ENCODE assay signal across 18 cellular contexts in genomic region chr21:30251781-30252180, GRCh38. TPM values are rescaled to one million over a fixed set of nuclear protein-coding genes. Genes with fewer than 3 reads are reported as not detected.
DNase-seq lines count a peak whose midpoint lies in the region; ATAC-seq and TF ChIP-seq lines count a peak whose summit lies in the region.
"Had no signal": no experiment of that assay in that cellular context is flagged by ENCODE, and none has a peak within 500 bp of the region (broad histone marks: within the 10 kb centered on the region; RNA-seq: fewer than 3 reads in every experiment).

No MANE protein-coding gene starts in this region.

- ATAC-seq in GM21390 (IDR thresholded peaks at IDR 0.05; ENCODE audit: unreplicated experiment): no peak

- H3K9me3 Mint-ChIP-seq in MCF 10A (ENCODE audit: unreplicated experiment) (no peaks in the 10 kb centered on the region), progenitor cell of endocrine pancreas (ENCODE audit: low read depth) (no peaks in the 10 kb centered on the region)

- TF ChIP-seq CTCF in MCF 10A (IDR thresholded peaks at IDR 0.05; ENCODE audit: unreplicated experiment): no peak
- TF ChIP-seq CTCF in breast epithelium (IDR thresholded peaks at IDR 0.05): no peak
- TF ChIP-seq CTCF in epithelial cell of esophagus (IDR thresholded peaks at IDR 0.05; ENCODE audit: insufficient read depth, low read depth, low read length, missing control alignments): no peak
- no peak for TF ChIP-seq CTCF in progenitor cell of endocrine pancreas (IDR thresholded peaks at IDR 0.05; ENCODE audit: unreplicated experiment)

- TF ChIP-seq POLR2A in breast epithelium (IDR thresholded peaks at IDR 0.05) (no peak), erythroblast (IDR thresholded peaks at IDR 0.05; ENCODE audit: low read length) (no peak)

- no peaks in the 10 kb centered on the region for H3K36me3 ChIP-seq in breast epithelium

- H3K27ac ChIP-seq in breast epithelium: no peak overlapping the region
- H3K27ac ChIP-seq: 22Rv1 had no signal

- no peak overlapping the region for H3K4me3 Mint-ChIP-seq in MCF 10A (ENCODE audit: unreplicated experiment)
- no peak overlapping the region for H3K4me3 Mint-ChIP-seq in progenitor cell of endocrine pancreas (ENCODE audit: low read depth)
- H3K4me3 Mint-ChIP-seq: CD14-positive monocyte; CD8-positive, alpha-beta memory T cell; HFFc6 had no signal

- DNase-seq in MCF 10A (ENCODE audit: unreplicated experiment) (peak; percentile 21), breast epithelium (ENCODE audit: low spot score in 2 of 2) (no peak), epithelial cell of esophagus (ENCODE audit: low read depth) (peak; percentile 77), kidney tubule cell (ENCODE audit: low spot score) (peak; percentile 69), erythroblast (lab: John Stamatoyannopoulos, UW) (no peak), progenitor cell of endocrine pancreas (ENCODE audit: low spot score, unreplicated experiment) (no peak)
- DNase-seq: Caco-2; CD8-positive, alpha-beta memory T cell; DND-41; GDM1; HCEC 1CT; HFFc6 had no signal

- BruUV-seq in MCF 10A (replicated peaks; lab: Mats Ljungman, UMichigan): no TSS peak

- H3K36me3 Mint-ChIP-seq in MCF 10A (ENCODE audit: insufficient read depth, unreplicated experiment): no peaks in the 10 kb centered on the region
- no peaks in the 10 kb centered on the region for H3K36me3 Mint-ChIP-seq in progenitor cell of endocrine pancreas (ENCODE audit: insufficient read depth)
- H3K36me3 Mint-ChIP-seq: CD14-positive monocyte; CD8-positive, alpha-beta memory T cell had no signal

- H3K4me3 ChIP-seq in breast epithelium (no peak overlapping the region), epithelial cell of esophagus (ENCODE audit: low read length) (no peak overlapping the region)

- POLR2A ChIA-PET in MCF 10A (lab: Yijun Ruan, JAX): no interaction called here

- intact Hi-C loops in MCF 10A (cut with micrococcal nuclease): no loop called here
- intact Hi-C loops in breast epithelium (cut with DNase I; ENCODE audit: low total_unique reads): no loop called here

- no peaks in the 10 kb centered on the region for H3K9me3 ChIP-seq in breast epithelium
- H3K9me3 ChIP-seq: Caco-2 had no signal

- peaks cover 8% of the 10 kb centered on the region for H3K4me1 Mint-ChIP-seq in MCF 10A (ENCODE audit: insufficient read depth, unreplicated experiment)
- no peaks in the 10 kb centered on the region for H3K4me1 Mint-ChIP-seq in progenitor cell of endocrine pancreas (ENCODE audit: low read depth)
- H3K4me1 Mint-ChIP-seq: CD14-positive monocyte; CD8-positive, alpha-beta memory T cell had no signal

- H3K27me3 ChIP-seq in breast epithelium: no peaks in the 10 kb centered on the region

- H3K27me3 Mint-ChIP-seq in MCF 10A (ENCODE audit: insufficient read depth, unreplicated experiment) (no peaks in the 10 kb centered on the region), progenitor cell of endocrine pancreas (no peaks in the 10 kb centered on the region)
- H3K27me3 Mint-ChIP-seq: CD8-positive, alpha-beta memory T cell had no signal

- no peaks in the 10 kb centered on the region for H3K4me1 ChIP-seq in breast epithelium
- H3K4me1 ChIP-seq: Caco-2 had no signal

- CTCF ChIA-PET in MCF 10A (lab: Yijun Ruan, JAX): no interaction called here

- H3K27ac Mint-ChIP-seq in MCF 10A (ENCODE audit: low read depth, unreplicated experiment) (no peak overlapping the region), progenitor cell of endocrine pancreas (no peak overlapping the region)
- H3K27ac Mint-ChIP-seq: CD14-positive monocyte; CD8-positive, alpha-beta memory T cell; HFFc6 had no signal

RNA-seq across cellular contexts. Expression of gene KRTAP24-1, which starts 31.0 kb away (rescaled TPM):
- not detected in 2 replicates for total RNA-seq in MCF 10A (2022)
- total RNA-seq in breast epithelium: not detected
- not detected in 2 replicates for total RNA-seq in progenitor cell of endocrine pancreas
- total RNA-seq: A673; Caco-2; CD8-positive, alpha-beta memory T cell; H4; HFFc6; HT1080 had no signal

RNA-seq across cellular contexts. Expression of gene CLDN8, which starts 35.9 kb away (rescaled TPM):
- total RNA-seq in MCF 10A (2022) (not detected in 2 replicates), breast epithelium (100 to 1,000 TPM in 1 of 3 donors, 10 to 100 TPM in 1, under 1 TPM in 1; 0.16 to 213 (median 39.7) TPM), progenitor cell of endocrine pancreas (not detected in 2 replicates)
- total RNA-seq: A673; Caco-2; CD8-positive, alpha-beta memory T cell; H4; HFFc6; HT1080 had no signal

RNA-seq across cellular contexts. Expression of gene KRTAP25-1, which starts 37.5 kb away (rescaled TPM):
- not detected in 2 replicates for total RNA-seq in MCF 10A (2022)
- total RNA-seq in breast epithelium: not detected
- not detected in 2 replicates for total RNA-seq in progenitor cell of endocrine pancreas
- total RNA-seq: A673; Caco-2; CD8-positive, alpha-beta memory T cell; H4; HFFc6; HT1080 had no signal

Comparison
In these comparisons a context has a peak if more than half of its experiments do, and no peak if none do; other contexts are left out.
1. DNase-seq: peak in MCF 10A (single experiment), epithelial cell of esophagus (single experiment) and kidney tubule cell (single experiment); none in breast epithelium (0 of 2), erythroblast (0 of 2) and progenitor cell of endocrine pancreas (single experiment).